Comparison of ENCODE assay signal across 6 cellular contexts in genomic region chr2:74420443-74421103, GRCh38. TPM values are rescaled to one million over a fixed set of nuclear protein-coding genes. Genes with fewer than 3 reads are reported as not detected.
DNase-seq lines count a peak whose midpoint lies in the region; ATAC-seq and TF ChIP-seq lines count a peak whose summit lies in the region.
"Not testable (repeated sequence)": the region's sequence is repeated elsewhere in the genome, so short reads cannot be mapped to it uniquely, and the experiment has no call there.

No MANE protein-coding gene starts in this region.

- peak overlapping the region; percentile 99 for H3K4me3 Mint-ChIP-seq in neural progenitor cell

- not testable (repeated sequence) for H3K79me2 ChIP-seq in GM23248 (ENCODE audit: insufficient read depth)
- H3K79me2 ChIP-seq in neural progenitor cell (ENCODE audit: low read depth), result peaks cover 16% of the 10 kb centered on the region

- in situ Hi-C loops in GM23248 (cut with MboI), result not testable (repeated sequence)

- not testable (repeated sequence) for H3K36me3 ChIP-seq in GM23248 (ENCODE audit: low read depth); adipocyte (ENCODE audit: control insufficient read depth, insufficient read depth, low read length, severe bottlenecking); neural progenitor cell; upper lobe of left lung

- H3K9me3 Mint-ChIP-seq in neural progenitor cell, result not testable (repeated sequence)

- POLR2A ChIA-PET in RWPE1 (lab: Yijun Ruan, JAX; ENCODE audit: low non-redundant PET), result not testable (repeated sequence)

- H3K4me1 Mint-ChIP-seq in neural progenitor cell, result peaks cover 30% of the 10 kb centered on the region

- not testable (repeated sequence) for H3K9me2 ChIP-seq in GM23248 (ENCODE audit: insufficient read depth)

- H4K20me1 ChIP-seq in GM23248 (ENCODE audit: insufficient read depth); neural progenitor cell (ENCODE audit: low read depth): not testable (repeated sequence)

- not testable (repeated sequence) for TF ChIP-seq CTCF in RWPE1 (conservative IDR thresholded peaks at IDR 0.05; ENCODE audit: low read depth); foreskin fibroblast (IDR thresholded peaks at IDR 0.05; ENCODE audit: low read depth, low read length); neural progenitor cell (IDR thresholded peaks at IDR 0.05); upper lobe of left lung (IDR thresholded peaks at IDR 0.05)

- H3K27ac ChIP-seq in GM23248, result peak overlapping the region; percentile 88
- H3K27ac ChIP-seq in RWPE1, result peak overlapping the region; percentile 94
- H3K27ac ChIP-seq in neural progenitor cell, result not testable (repeated sequence)
- H3K27ac ChIP-seq in upper lobe of left lung, result peak overlapping the region in 2 of 4 donors; percentile 43 to 62

- DNase-seq in GM23248; RWPE1 (ENCODE audit: low spot score); adipocyte (ENCODE audit: low read depth); foreskin fibroblast; neural progenitor cell (ENCODE audit: low spot score); upper lobe of left lung: not testable (repeated sequence)

- not testable (repeated sequence) for TF ChIP-seq EP300 in upper lobe of left lung (IDR thresholded peaks at IDR 0.05)

- H2AFZ ChIP-seq in GM23248, result peak overlapping the region; percentile 98
- H2AFZ ChIP-seq in neural progenitor cell (replicated peaks), result not testable (repeated sequence)

- not testable (repeated sequence) for H3K4me1 ChIP-seq in GM23248 (ENCODE audit: insufficient read depth); neural progenitor cell
- H3K4me1 ChIP-seq in adipocyte (ENCODE audit: control insufficient read depth, insufficient read depth, low read length) (peaks cover 18% of the 10 kb centered on the region), upper lobe of left lung (peaks cover 6 to 18% (median 16%) of the 10 kb centered on the region in 4 donors)

- not testable (repeated sequence) for ATAC-seq in upper lobe of left lung (ENCODE audit: low FRiP score in 2 of 2)

- H3K9me3 ChIP-seq in GM23248 (ENCODE audit: low read depth); adipocyte (ENCODE audit: control insufficient read depth, low read length); neural progenitor cell (ENCODE audit: low read depth); upper lobe of left lung: not testable (repeated sequence)

- not testable (repeated sequence) for TF ChIP-seq POLR2A in upper lobe of left lung (IDR thresholded peaks at IDR 0.05)

- H3K36me3 Mint-ChIP-seq in neural progenitor cell, result peaks cover 14% of the 10 kb centered on the region

- WGBS in GM23248 (ENCODE audit: low coverage in 1 of 2, low lambda C conversion rate in 2 of 2, missing lambda C conversion rate in 2 of 2), 2 experiments, result 41 to 55% methylated on average over 13 to 19 of the region's 19 CpGs
- 73 to 76% methylated on average over 19 of the region's 19 CpGs for WGBS in upper lobe of left lung, 2 donors

- H3K4me2 ChIP-seq in GM23248 (ENCODE audit: unreplicated experiment), result peak overlapping the region; percentile 84
- H3K4me2 ChIP-seq in neural progenitor cell, result peak overlapping the region; percentile 91

- H3K27me3 Mint-ChIP-seq in neural progenitor cell (ENCODE audit: insufficient read depth, low read depth), result peaks cover 16% of the 10 kb centered on the region

- H3F3A ChIP-seq in GM23248 (ENCODE audit: insufficient read depth), result peaks cover 17% of the 10 kb centered on the region; the same call in 1 of the 2 replicates
- H3F3A ChIP-seq in neural progenitor cell (ENCODE audit: low read depth), result peaks cover 21% of the 10 kb centered on the region

- H3K27ac Mint-ChIP-seq in neural progenitor cell, result peak overlapping the region; percentile 61

- CTCF ChIA-PET in RWPE1 (lab: Yijun Ruan, JAX), result interaction anchor here (1.0 kb wide), 1 partner anchor 29 kb away, joined by 3 read pairs; no protein-coding TSS in a partner anchor

- H3K27me3 ChIP-seq in GM23248 (replicated peaks; ENCODE audit: insufficient read depth); adipocyte (replicated peaks; ENCODE audit: control insufficient read depth, insufficient read depth, low read length); neural progenitor cell; upper lobe of left lung: not testable (repeated sequence)

- H3K4me3 ChIP-seq in GM23248 (peak overlapping the region; percentile 84), adipocyte (ENCODE audit: low read length) (peak overlapping the region; percentile 91), foreskin fibroblast (ENCODE audit: low read depth in 1 of 2, low read length in 2 of 2) (peak overlapping the region; percentile 76 to 90), neural progenitor cell (peak overlapping the region; percentile 76), upper lobe of left lung (peak overlapping the region in 3 of 4 donors; percentile 67 to 89 (median 79))

- H3K9ac ChIP-seq in GM23248 (peak overlapping the region; percentile 86), adipocyte (ENCODE audit: low read length) (peak overlapping the region; percentile 75)
- not testable (repeated sequence) for H3K9ac ChIP-seq in neural progenitor cell

RNA-seq across cellular contexts. Expression of gene C2orf81, which starts 0.8 kb away (rescaled TPM):
- total RNA-seq in GM23248 (2014; rRNA removed; shearing (Covaris generic)), result 1.6 and 3.5 TPM in 2 replicates
- 6.0 TPM in 2 replicates for polyA plus RNA-seq in GM23248 (2016; fragmentation: Nextera tagmentation; extraction: Ambion mirVana)
- total RNA-seq in neural progenitor cell (ENCODE audit: low replicate concordance), result 1.8 and 6.0 TPM in 2 replicates
- total RNA-seq in upper lobe of left lung, result 10 to 100 TPM in 2 of 6 donors, 1 to 10 TPM in 4; 2.6 to 12.3 (median 5.7) TPM

RNA-seq across cellular contexts. Expression of gene WDR54, which starts 1.0 kb away (rescaled TPM):
- total RNA-seq in GM23248 (2014; rRNA removed; shearing (Covaris generic)), result 33.4 and 45.0 TPM in 2 replicates
- 50.8 and 53.3 TPM in 2 replicates for polyA plus RNA-seq in GM23248 (2016; fragmentation: Nextera tagmentation; extraction: Ambion mirVana)
- total RNA-seq in neural progenitor cell (ENCODE audit: low replicate concordance) (88.1 and 138 TPM in 2 replicates), upper lobe of left lung (10 to 100 TPM in 4 of 6 donors, 1 to 10 TPM in 2; 8.4 to 28.2 (median 13.3) TPM)

RNA-seq across cellular contexts. Expression of gene RTKN, which starts 21.2 kb away (rescaled TPM):
- total RNA-seq in GM23248 (2014; rRNA removed; shearing (Covaris generic)), result 13.5 and 17.5 TPM in 2 replicates
- 13.0 and 14.5 TPM in 2 replicates for polyA plus RNA-seq in GM23248 (2016; fragmentation: Nextera tagmentation; extraction: Ambion mirVana)
- total RNA-seq in neural progenitor cell (ENCODE audit: low replicate concordance) (11.4 and 40.0 TPM in 2 replicates), upper lobe of left lung (10 to 100 TPM; 26.7 to 95.3 (median 34.0) TPM)

RNA-seq across cellular contexts. Expression of gene INO80B, which starts 34.3 kb away (rescaled TPM):
- 10.9 and 32.5 TPM in 2 replicates for total RNA-seq in GM23248 (2014; rRNA removed; shearing (Covaris generic))
- polyA plus RNA-seq in GM23248 (2016; fragmentation: Nextera tagmentation; extraction: Ambion mirVana), result 3.8 and 4.9 TPM in 2 replicates
- total RNA-seq in neural progenitor cell (ENCODE audit: low replicate concordance), result 8.7 and 15.9 TPM in 2 replicates
- total RNA-seq in upper lobe of left lung, result 10 to 100 TPM; 12.6 to 85.9 (median 32.5) TPM

RNA-seq across cellular contexts. Expression of gene WBP1, which starts 37.7 kb away (rescaled TPM):
- 37.9 and 58.7 TPM in 2 replicates for total RNA-seq in GM23248 (2014; rRNA removed; shearing (Covaris generic))
- 42.4 and 47.1 TPM in 2 replicates for polyA plus RNA-seq in GM23248 (2016; fragmentation: Nextera tagmentation; extraction: Ambion mirVana)
- total RNA-seq in neural progenitor cell (ENCODE audit: low replicate concordance) (38.2 and 132 TPM in 2 replicates), upper lobe of left lung (100 to 1,000 TPM in 1 of 6 donors, 10 to 100 TPM in 5; 34.7 to 109 (median 51.3) TPM)
